14 cellular contexts compared by ENCODE assay signal in genomic region chr2:62801110-62801509, GRCh38.
DNase-seq lines count a peak whose midpoint lies in the region; ATAC-seq, FAIRE-seq and TF ChIP-seq lines count a peak whose summit lies in the region.
"Had no signal": no experiment of that assay in that cellular context is flagged by ENCODE, and none has a peak within 500 bp of the region (broad histone marks: within the 10 kb centered on the region; RNA-seq: fewer than 3 reads in every experiment).

No MANE protein-coding gene starts in this region.

- peak; percentile 64 for FAIRE-seq in H54 (lab: Jason Lieb, UNC)

- DNase-seq in activated naive CD8-positive, alpha-beta T cell treated with anti-CD3 and anti-CD28 coated beads, Interleukin-2, amount 10 ng/mL, durations not matched to agents 7 days and 5 days: no peak
- DNase-seq in activated naive CD8-positive, alpha-beta T cell treated with anti-CD3 and anti-CD28 coated beads, Interleukin-2, amount 50 U/mL, for 24 hours: no peak
- no peak for DNase-seq in H54 (ENCODE audit: insufficient read length, low spot score)
- no peak for DNase-seq in T-helper 17 cell
- no peak for DNase-seq in BE2C
- DNase-seq: Kasumi-1; NCI-H187; NCI-H526 treated with DMSO at 0.1 percent for 48 hours; NK-92 treated with Interleukin-12 subunit alpha and Interleukin-12 subunit beta, amount 100 ng/mL, for 24 hours; SIG-M5 had no signal

- peak overlapping the region; percentile 31 for H3K4me3 Mint-ChIP-seq in activated naive CD8-positive, alpha-beta T cell treated with anti-CD3 and anti-CD28 coated beads, Interleukin-2, amount 10 ng/mL, durations not matched to agents 7 days and 5 days
- no peak overlapping the region for H3K4me3 Mint-ChIP-seq in activated naive CD8-positive, alpha-beta T cell treated with anti-CD3 and anti-CD28 coated beads, Interleukin-2, amount 50 U/mL, for 24 hours
- no peak overlapping the region for H3K4me3 Mint-ChIP-seq in T-helper 17 cell
- H3K4me3 Mint-ChIP-seq: CD14-positive monocyte, GM23338 had no signal

- no peak overlapping the region for H3K4me3 ChIP-seq in BE2C (ENCODE audit: low read depth, low read length)
- H3K4me3 ChIP-seq: GM23338 had no signal

- H3K36me3 ChIP-seq in BE2C: no peaks in the 10 kb centered on the region

- no peaks in the 10 kb centered on the region for H3K4me1 ChIP-seq in BE2C

- no peaks in the 10 kb centered on the region for H3K27me3 Mint-ChIP-seq in activated naive CD8-positive, alpha-beta T cell treated with anti-CD3 and anti-CD28 coated beads, Interleukin-2, amount 10 ng/mL, durations not matched to agents 7 days and 5 days
- no peaks in the 10 kb centered on the region for H3K27me3 Mint-ChIP-seq in activated naive CD8-positive, alpha-beta T cell treated with anti-CD3 and anti-CD28 coated beads, Interleukin-2, amount 50 U/mL, for 24 hours
- no peaks in the 10 kb centered on the region for H3K27me3 Mint-ChIP-seq in T-helper 17 cell

- H3K27me3 ChIP-seq in BE2C: no peaks in the 10 kb centered on the region

- POLR2A ChIA-PET in activated naive CD8-positive, alpha-beta T cell treated with anti-CD3 and anti-CD28 coated beads, Interleukin-2, amount 10 ng/mL, durations not matched to agents 7 days and 5 days (lab: Charles Lee): no interaction called here

- peaks cover 20% of the 10 kb centered on the region for H3K4me1 Mint-ChIP-seq in activated naive CD8-positive, alpha-beta T cell treated with anti-CD3 and anti-CD28 coated beads, Interleukin-2, amount 10 ng/mL, durations not matched to agents 7 days and 5 days
- H3K4me1 Mint-ChIP-seq in activated naive CD8-positive, alpha-beta T cell treated with anti-CD3 and anti-CD28 coated beads, Interleukin-2, amount 50 U/mL, for 24 hours: peaks cover 18% of the 10 kb centered on the region
- H3K4me1 Mint-ChIP-seq in T-helper 17 cell: peaks cover 14% of the 10 kb centered on the region

- ATAC-seq in activated naive CD8-positive, alpha-beta T cell treated with anti-CD3 and anti-CD28 coated beads, Interleukin-2, amount 10 ng/mL, durations not matched to agents 7 days and 5 days (ENCODE audit: low read depth): no peak
- ATAC-seq in activated naive CD8-positive, alpha-beta T cell treated with anti-CD3 and anti-CD28 coated beads, Interleukin-2, amount 50 U/mL, for 24 hours: no peak
- ATAC-seq in T-helper 17 cell (no peak), HG03565 (IDR thresholded peaks at IDR 0.05; ENCODE audit: unreplicated experiment) (no peak), GM18861 (IDR thresholded peaks at IDR 0.05; ENCODE audit: unreplicated experiment) (no peak)

- no peak overlapping the region for H3K27ac Mint-ChIP-seq in activated naive CD8-positive, alpha-beta T cell treated with anti-CD3 and anti-CD28 coated beads, Interleukin-2, amount 10 ng/mL, durations not matched to agents 7 days and 5 days
- no peak overlapping the region for H3K27ac Mint-ChIP-seq in activated naive CD8-positive, alpha-beta T cell treated with anti-CD3 and anti-CD28 coated beads, Interleukin-2, amount 50 U/mL, for 24 hours
- H3K27ac Mint-ChIP-seq in T-helper 17 cell: peak overlapping the region; percentile 37

- H3K9me3 Mint-ChIP-seq in activated naive CD8-positive, alpha-beta T cell treated with anti-CD3 and anti-CD28 coated beads, Interleukin-2, amount 10 ng/mL, durations not matched to agents 7 days and 5 days: peaks cover 2% of the 10 kb centered on the region
- peaks cover under 1% of the 10 kb centered on the region for H3K9me3 Mint-ChIP-seq in activated naive CD8-positive, alpha-beta T cell treated with anti-CD3 and anti-CD28 coated beads, Interleukin-2, amount 50 U/mL, for 24 hours
- H3K9me3 Mint-ChIP-seq: GM23338 had no signal

- peaks cover under 1% of the 10 kb centered on the region for H3K36me3 Mint-ChIP-seq in activated naive CD8-positive, alpha-beta T cell treated with anti-CD3 and anti-CD28 coated beads, Interleukin-2, amount 10 ng/mL, durations not matched to agents 7 days and 5 days
- H3K36me3 Mint-ChIP-seq in activated naive CD8-positive, alpha-beta T cell treated with anti-CD3 and anti-CD28 coated beads, Interleukin-2, amount 50 U/mL, for 24 hours (ENCODE audit: low read depth): peaks cover 7% of the 10 kb centered on the region
- no peaks in the 10 kb centered on the region for H3K36me3 Mint-ChIP-seq in T-helper 17 cell (ENCODE audit: low read depth)

- H3K9me3 ChIP-seq in T-helper 17 cell (ENCODE audit: control insufficient read depth, low read length, poor library complexity, severe bottlenecking): no peaks in the 10 kb centered on the region
- H3K9me3 ChIP-seq in BE2C: no peaks in the 10 kb centered on the region

- TF ChIP-seq POLR2A in H54 (IDR thresholded peaks at IDR 0.05; ENCODE audit: low read depth, low read length): no peak

- no peak for TF ChIP-seq CTCF in BE2C (IDR thresholded peaks at IDR 0.05; ENCODE audit: low read depth, low read length)
